13 cellular contexts compared by ENCODE assay signal in the genomic region with DNA sequence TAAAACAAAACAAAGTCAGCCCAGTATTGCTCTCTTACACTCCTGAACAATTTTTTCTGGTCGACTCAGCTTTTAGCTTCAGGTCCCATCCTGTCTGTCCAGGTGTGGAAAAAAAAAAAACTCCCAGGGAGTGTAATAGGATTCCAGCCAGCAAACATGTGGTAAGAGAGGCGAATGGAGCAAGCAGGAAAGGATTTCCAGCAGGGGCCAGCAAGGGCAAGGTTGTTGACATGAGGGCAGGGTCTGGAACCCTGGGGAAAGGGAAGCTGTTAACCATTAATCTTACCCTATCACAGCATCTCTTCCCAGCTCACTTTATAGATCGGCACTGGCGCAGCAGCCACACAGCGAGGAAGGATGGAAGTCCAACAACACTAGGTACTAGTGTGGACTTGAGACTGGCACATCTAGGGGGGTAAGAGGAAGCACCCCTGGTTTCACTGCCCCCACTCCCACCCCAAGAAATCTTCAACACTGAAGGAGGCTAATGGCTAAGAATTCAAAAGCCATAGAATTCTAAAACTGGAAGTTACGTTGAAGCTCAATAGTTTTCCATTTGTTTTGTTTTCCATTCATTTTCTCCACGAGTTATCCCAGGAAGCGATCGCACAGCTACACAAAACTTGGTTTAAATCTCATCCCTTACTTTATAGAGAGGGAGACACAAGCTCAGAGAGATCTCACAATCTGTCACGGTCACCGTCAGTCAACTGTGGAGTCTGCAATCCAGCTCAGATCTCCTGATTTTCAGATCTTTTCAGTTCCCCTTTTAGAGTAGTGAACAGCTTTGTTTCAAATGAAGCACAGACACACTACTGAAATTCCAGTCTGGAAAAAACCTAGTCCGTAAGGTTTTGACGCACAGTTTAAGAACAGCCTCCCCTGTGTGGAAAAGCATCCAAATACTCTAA. TPM values are rescaled to one million over a fixed set of nuclear protein-coding genes. Genes with fewer than 3 reads are reported as not detected.
DNase-seq lines count a peak whose midpoint lies in the region; ATAC-seq, FAIRE-seq and TF ChIP-seq lines count a peak whose summit lies in the region.
"Had no signal": no experiment of that assay in that cellular context is flagged by ENCODE, and none has a peak within 500 bp of the region (broad histone marks: within the 10 kb centered on the region; RNA-seq: fewer than 3 reads in every experiment).

No MANE protein-coding gene starts in this region.

- peaks cover 12% of the 10 kb centered on the region for H3K4me1 ChIP-seq in foreskin keratinocyte
- H3K4me1 ChIP-seq in pancreas = peaks cover 16 to 72% (median 57%) of the 10 kb centered on the region in 3 donors

- TF ChIP-seq CTCF in foreskin keratinocyte (conservative IDR thresholded peaks at IDR 0.05) (peak; percentile 33), pancreas (IDR thresholded peaks at IDR 0.05) (no peak)

- peak overlapping the region; percentile 7 for H3K27ac ChIP-seq in foreskin keratinocyte
- peak overlapping the region; percentile 56 to 76 (median 65) for H3K27ac ChIP-seq in pancreas
- H3K27ac ChIP-seq: gastroesophageal sphincter, SK-N-MC, tibial artery had no signal

- no peaks in the 10 kb centered on the region for H3K9me3 ChIP-seq in pancreas
- H3K9me3 ChIP-seq: gastroesophageal sphincter, tibial artery had no signal

- 32 to 35% methylated on average over 13 of the region's 13 CpGs for WGBS in pancreas, 2 donors

- H3K4me3 ChIP-seq in H7 (ENCODE audit: insufficient read depth, low read depth, low read length) (no peak overlapping the region), pancreas (no peak overlapping the region)
- H3K4me3 ChIP-seq: gastroesophageal sphincter, SK-N-MC, tibial artery had no signal

- H3K27me3 ChIP-seq in H7 (ENCODE audit: control insufficient read depth, insufficient read depth, low read length) = no peaks in the 10 kb centered on the region
- H3K27me3 ChIP-seq in foreskin keratinocyte = no peaks in the 10 kb centered on the region
- H3K27me3 ChIP-seq in pancreas = no peaks in the 10 kb centered on the region
- H3K27me3 ChIP-seq: gastroesophageal sphincter, tibial artery had no signal

- H3K36me3 ChIP-seq in H7 (replicated peaks; ENCODE audit: control insufficient read depth, insufficient read depth, low read length) = no peaks in the 10 kb centered on the region
- no peaks in the 10 kb centered on the region for H3K36me3 ChIP-seq in pancreas
- H3K36me3 ChIP-seq: tibial artery had no signal

- intact Hi-C loops in pancreas (cut with DNase I) = loop anchor here in 1 of 3 donors (5.0 kb wide), 1 partner anchor 41 kb away; no protein-coding TSS in a partner anchor

- DNase-seq in H7 (peak; percentile 54), foreskin keratinocyte (peak; percentile 77 to 88), pancreas (peak in 5 of 6 donors; percentile 80 to 91 (median 88)), NCI-H2081 treated with DMSO at 0.1 percent for 48 hours (lab: John Stamatoyannopoulos, UW) (no peak), SIG-M5 treated with dmso at 0.1 percent for 504 hours (lab: John Stamatoyannopoulos, UW; ENCODE audit: unreplicated experiment) (no peak)
- DNase-seq: stimulated activated CD4-positive, alpha-beta T cell treated with anti-CD3 and anti-CD28 coated beads, Interleukin-4, amount 100 ng/mL, for 1 hour; tibial artery had no signal

- FAIRE-seq in pancreas (lab: Jason Lieb, UNC) = no peak
- FAIRE-seq: GM18507 had no signal

- peak; percentile 63 for ATAC-seq in foreskin keratinocyte
- peak; percentile 89 to 97 (median 92) for ATAC-seq in pancreas
- no peak for ATAC-seq in HG03039 (IDR thresholded peaks at IDR 0.05; ENCODE audit: unreplicated experiment)
- no peak for ATAC-seq in GM21619 (IDR thresholded peaks at IDR 0.05; ENCODE audit: unreplicated experiment)
- ATAC-seq: gastroesophageal sphincter had no signal

TF ChIP-seq in PFSK-1, 5 proteins besides CTCF, POLR2A, EP300 and RAD21:
- TF ChIP-seq FOXP2 (optimal IDR thresholded peaks at IDR 0.05; ENCODE audit: borderline replicate concordance, extremely low read depth, extremely low read length, insufficient read depth) = peak; percentile 55
- TF ChIP-seq POLR2AphosphoS5 (IDR thresholded peaks at IDR 0.05; ENCODE audit: low read depth, low read length) = no peak
TF ChIP-seq in PFSK-1: peak in this region for 1.

RNA-seq across cellular contexts. Expression of a gene that starts 53.4 kb away (rescaled TPM):
- total RNA-seq in H7 (2014; rRNA removed; shearing (Covaris generic)) = 14.6 and 20.7 TPM in 2 replicates
- 17.3 TPM for polyA plus RNA-seq in PFSK-1 (2012; ENCODE audit: insufficient read length, low read depth)
- 2.2 and 2.8 TPM in 2 replicates for total RNA-seq in foreskin keratinocyte
- polyA plus RNA-seq in foreskin keratinocyte = 1.1 and 1.3 TPM in 2 replicates
- total RNA-seq in pancreas = 10 to 100 TPM; 12.6 to 27.9 (median 15.9) TPM
- polyA plus RNA-seq in pancreas = 1 to 10 TPM; 4.9 to 7.6 TPM

Comparison
In these comparisons a context has a peak if more than half of its experiments do, and no peak if none do; other contexts are left out.
1. DNase-seq: peak in H7 (single experiment), foreskin keratinocyte (2 of 2) and pancreas (5 of 6); none in NCI-H2081 treated with DMSO at 0.1 percent for 48 hours (single experiment) and SIG-M5 treated with dmso at 0.1 percent for 504 hours (single experiment).
2. ATAC-seq: peak in foreskin keratinocyte (single experiment) and pancreas (4 of 4); none in HG03039 (single experiment) and GM21619 (single experiment).